In genomic region chr3:197791120-197792018, GRCh38 we compare ENCODE assay signal across 1 cellular context.
TF ChIP-seq lines count a peak whose summit lies in the region.

TSS of gene LRCH3 (plus strand) at chr3:197791254. CDS start at chr3:197791279, 25 bp downstream.

TF ChIP-seq in HCT116, 20 proteins besides CTCF, POLR2A, EP300 and RAD21 (continued from another document):
- TF ChIP-seq, protein P1, sequence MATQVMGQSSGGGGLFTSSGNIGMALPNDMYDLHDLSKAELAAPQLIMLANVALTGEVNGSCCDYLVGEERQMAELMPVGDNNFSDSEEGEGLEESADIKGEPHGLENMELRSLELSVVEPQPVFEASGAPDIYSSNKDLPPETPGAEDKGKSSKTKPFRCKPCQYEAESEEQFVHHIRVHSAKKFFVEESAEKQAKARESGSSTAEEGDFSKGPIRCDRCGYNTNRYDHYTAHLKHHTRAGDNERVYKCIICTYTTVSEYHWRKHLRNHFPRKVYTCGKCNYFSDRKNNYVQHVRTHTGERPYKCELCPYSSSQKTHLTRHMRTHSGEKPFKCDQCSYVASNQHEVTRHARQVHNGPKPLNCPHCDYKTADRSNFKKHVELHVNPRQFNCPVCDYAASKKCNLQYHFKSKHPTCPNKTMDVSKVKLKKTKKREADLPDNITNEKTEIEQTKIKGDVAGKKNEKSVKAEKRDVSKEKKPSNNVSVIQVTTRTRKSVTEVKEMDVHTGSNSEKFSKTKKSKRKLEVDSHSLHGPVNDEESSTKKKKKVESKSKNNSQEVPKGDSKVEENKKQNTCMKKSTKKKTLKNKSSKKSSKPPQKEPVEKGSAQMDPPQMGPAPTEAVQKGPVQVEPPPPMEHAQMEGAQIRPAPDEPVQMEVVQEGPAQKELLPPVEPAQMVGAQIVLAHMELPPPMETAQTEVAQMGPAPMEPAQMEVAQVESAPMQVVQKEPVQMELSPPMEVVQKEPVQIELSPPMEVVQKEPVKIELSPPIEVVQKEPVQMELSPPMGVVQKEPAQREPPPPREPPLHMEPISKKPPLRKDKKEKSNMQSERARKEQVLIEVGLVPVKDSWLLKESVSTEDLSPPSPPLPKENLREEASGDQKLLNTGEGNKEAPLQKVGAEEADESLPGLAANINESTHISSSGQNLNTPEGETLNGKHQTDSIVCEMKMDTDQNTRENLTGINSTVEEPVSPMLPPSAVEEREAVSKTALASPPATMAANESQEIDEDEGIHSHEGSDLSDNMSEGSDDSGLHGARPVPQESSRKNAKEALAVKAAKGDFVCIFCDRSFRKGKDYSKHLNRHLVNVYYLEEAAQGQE (IDR thresholded peaks at IDR 0.05; ENCODE audit: low read depth) = no peak
- TF ChIP-seq YY1 (IDR thresholded peaks at IDR 0.05; ENCODE audit: extremely low read depth, insufficient replicate concordance, low read depth, low read length) = peak; percentile 96
- TF ChIP-seq, protein P2, sequence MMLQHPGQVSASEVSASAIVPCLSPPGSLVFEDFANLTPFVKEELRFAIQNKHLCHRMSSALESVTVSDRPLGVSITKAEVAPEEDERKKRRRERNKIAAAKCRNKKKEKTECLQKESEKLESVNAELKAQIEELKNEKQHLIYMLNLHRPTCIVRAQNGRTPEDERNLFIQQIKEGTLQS (IDR thresholded peaks at IDR 0.05) = no peak
- TF ChIP-seq POLR2AphosphoS5 (IDR thresholded peaks at IDR 0.05; ENCODE audit: low read depth, low read length) = peak; percentile 98
- TF ChIP-seq SP1 (IDR thresholded peaks at IDR 0.05; ENCODE audit: low read depth) = no peak
- TF ChIP-seq ZNF274 (IDR thresholded peaks at IDR 0.05; ENCODE audit: low read depth, low read length) = no peak
- TF ChIP-seq MAX (IDR thresholded peaks at IDR 0.05) = no peak
- no peak for TF ChIP-seq EZH2 (IDR thresholded peaks at IDR 0.05)
- TF ChIP-seq ELF1 (IDR thresholded peaks at IDR 0.05; ENCODE audit: borderline replicate concordance, low read depth) = no peak
- TF ChIP-seq SRF (IDR thresholded peaks at IDR 0.05; ENCODE audit: low read depth) = no peak
- no peak for TF ChIP-seq TCF7L2 (IDR thresholded peaks at IDR 0.05; ENCODE audit: borderline replicate concordance, extremely low read depth, insufficient read depth, insufficient read length)
- peak; percentile 57; the same call in 1 of the 2 replicates for TF ChIP-seq SIN3A (IDR thresholded peaks at IDR 0.05; ENCODE audit: low read depth)
- TF ChIP-seq EZH2phosphoT487 (IDR thresholded peaks at IDR 0.05; ENCODE audit: borderline replicate concordance) = no peak
- no peak for TF ChIP-seq FOSL1 (IDR thresholded peaks at IDR 0.05; ENCODE audit: low read depth)
